Comparison of ENCODE assay signal across 18 cellular contexts in genomic region chr3:62837145-62837787, GRCh38. TPM values are rescaled to one million over a fixed set of nuclear protein-coding genes. Genes with fewer than 3 reads are reported as not detected.
DNase-seq lines count a peak whose midpoint lies in the region; ATAC-seq and TF ChIP-seq lines count a peak whose summit lies in the region.
"Had no signal": no experiment of that assay in that cellular context is flagged by ENCODE, and none has a peak within 500 bp of the region (broad histone marks: within the 10 kb centered on the region; RNA-seq: fewer than 3 reads in every experiment).

No MANE protein-coding gene starts in this region.

- H3K27me3 Mint-ChIP-seq in activated naive CD4-positive, alpha-beta T cell treated with anti-CD3 and anti-CD28 coated beads, Interleukin-2, amount 10 ng/mL, durations not matched to agents 7 days and 5 days: no peaks in the 10 kb centered on the region

- H3K9me3 ChIP-seq in left ventricle myocardium inferior (replicated peaks) (no peaks in the 10 kb centered on the region), adrenal gland (replicated peaks in 1 of 3) (no peaks in the 10 kb centered on the region), lower lobe of right lung (no peaks in the 10 kb centered on the region)
- H3K9me3 ChIP-seq: BLaER1, Caco-2 had no signal

- no peaks in the 10 kb centered on the region for H3K36me3 ChIP-seq in left ventricle myocardium inferior
- H3K36me3 ChIP-seq in adrenal gland (replicated peaks in 1 of 2): no peaks in the 10 kb centered on the region
- no peaks in the 10 kb centered on the region for H3K36me3 ChIP-seq in lower lobe of right lung
- H3K36me3 ChIP-seq: BLaER1 had no signal

- DNase-seq in left ventricle myocardium superior (no peak), left ventricle myocardium inferior (no peak), adrenal gland (peak in 4 of 7 donors; percentile 7 to 54 (median 22)), lower lobe of right lung (no peak), NCI-H1436 treated with DMSO at 0.1 percent for 48 hours (lab: John Stamatoyannopoulos, UW) (no peak), coronary artery (ENCODE audit: low spot score) (no peak)
- no peak for DNase-seq in activated naive CD4-positive, alpha-beta T cell treated with anti-CD3 and anti-CD28 coated beads, Interleukin-2, amount 10 ng/mL, durations not matched to agents 7 days and 5 days
- DNase-seq: 8988T; AML-193; Caco-2; CD8-positive, alpha-beta memory T cell; DMS53; H7 had no signal

- intact Hi-C loops in left ventricle myocardium superior (cut with micrococcal nuclease): no loop called here
- intact Hi-C loops in left ventricle myocardium inferior (cut with micrococcal nuclease): no loop called here
- intact Hi-C loops in adrenal gland (cut with DNase I): no loop called here
- intact Hi-C loops in lower lobe of right lung (cut with DNase I): no loop called here

- no peaks in the 10 kb centered on the region for H3K9me3 Mint-ChIP-seq in activated naive CD4-positive, alpha-beta T cell treated with anti-CD3 and anti-CD28 coated beads, Interleukin-2, amount 10 ng/mL, durations not matched to agents 7 days and 5 days
- H3K9me3 Mint-ChIP-seq: GM23338 had no signal

- H3K27ac ChIP-seq in left ventricle myocardium inferior (replicated peaks) (no peak overlapping the region), adrenal gland (no peak overlapping the region), lower lobe of right lung (no peak overlapping the region), coronary artery (no peak overlapping the region)
- H3K27ac ChIP-seq: BLaER1 had no signal

- ATAC-seq in left ventricle myocardium superior (peak; percentile 15), GM19324 (IDR thresholded peaks at IDR 0.05; ENCODE audit: low FRiP score, unreplicated experiment) (peak; percentile 33), lower lobe of right lung (peak; percentile 64 to 65)
- ATAC-seq: GM23338, K562 had no signal

- no peak overlapping the region for H3K4me3 Mint-ChIP-seq in activated naive CD4-positive, alpha-beta T cell treated with anti-CD3 and anti-CD28 coated beads, Interleukin-2, amount 10 ng/mL, durations not matched to agents 7 days and 5 days
- H3K4me3 Mint-ChIP-seq: CD8-positive, alpha-beta memory T cell; GM23338 had no signal

- no peaks in the 10 kb centered on the region for H3K27me3 ChIP-seq in left ventricle myocardium inferior (ENCODE audit: low read depth)
- no peaks in the 10 kb centered on the region for H3K27me3 ChIP-seq in adrenal gland
- no peaks in the 10 kb centered on the region for H3K27me3 ChIP-seq in lower lobe of right lung (ENCODE audit: low read depth)
- H3K27me3 ChIP-seq: BLaER1 had no signal

- H3K4me3 ChIP-seq in left ventricle myocardium inferior (no peak overlapping the region), adrenal gland (no peak overlapping the region), lower lobe of right lung (no peak overlapping the region), coronary artery (no peak overlapping the region)
- H3K4me3 ChIP-seq: BLaER1, GM23338, K562 had no signal

- no peak for TF ChIP-seq CTCF in left ventricle myocardium inferior (IDR thresholded peaks at IDR 0.05; ENCODE audit: borderline replicate concordance)
- TF ChIP-seq CTCF in adrenal gland (IDR thresholded peaks at IDR 0.05): no peak
- no peak for TF ChIP-seq CTCF in lower lobe of right lung (IDR thresholded peaks at IDR 0.05)
- TF ChIP-seq CTCF in coronary artery (IDR thresholded peaks at IDR 0.05): no peak

- H3K4me1 Mint-ChIP-seq in activated naive CD4-positive, alpha-beta T cell treated with anti-CD3 and anti-CD28 coated beads, Interleukin-2, amount 10 ng/mL, durations not matched to agents 7 days and 5 days: no peaks in the 10 kb centered on the region
- H3K4me1 Mint-ChIP-seq: GM23338 had no signal

- H3K27ac Mint-ChIP-seq in activated naive CD4-positive, alpha-beta T cell treated with anti-CD3 and anti-CD28 coated beads, Interleukin-2, amount 10 ng/mL, durations not matched to agents 7 days and 5 days: no peak overlapping the region
- H3K27ac Mint-ChIP-seq: CD8-positive, alpha-beta memory T cell; GM23338 had no signal

- WGBS in adrenal gland, 4 donors: 58 to 62% (median 60%) methylated on average over 6 of the region's 6 CpGs

- CTCF ChIA-PET in activated naive CD4-positive, alpha-beta T cell treated with anti-CD3 and anti-CD28 coated beads, Interleukin-2, amount 10 ng/mL, durations not matched to agents 7 days and 5 days (lab: Charles Lee): no interaction called here

- TF ChIP-seq POLR2A in adrenal gland (IDR thresholded peaks at IDR 0.05): no peak

- no peaks in the 10 kb centered on the region for H3K36me3 Mint-ChIP-seq in activated naive CD4-positive, alpha-beta T cell treated with anti-CD3 and anti-CD28 coated beads, Interleukin-2, amount 10 ng/mL, durations not matched to agents 7 days and 5 days

- peaks cover 9% of the 10 kb centered on the region for H3K4me1 ChIP-seq in left ventricle myocardium inferior
- H3K4me1 ChIP-seq in adrenal gland (replicated peaks in 1 of 2): no peaks in the 10 kb centered on the region
- no peaks in the 10 kb centered on the region for H3K4me1 ChIP-seq in lower lobe of right lung
- H3K4me1 ChIP-seq: BLaER1, Caco-2 had no signal

RNA-seq across cellular contexts. Expression of gene CADPS, which starts 38.0 kb away (rescaled TPM):
- total RNA-seq in left ventricle myocardium superior: 14.3 TPM
- 25.0 TPM for total RNA-seq in left ventricle myocardium inferior
- 10 to 100 TPM in 3 of 8 donors, 1 to 10 TPM in 1, under 1 TPM in 2, not detected in 2; 0.24 to 27.7 (median 6.3) TPM for total RNA-seq in adrenal gland
- polyA plus RNA-seq in adrenal gland: 10 to 100 TPM; 11.2 to 36.5 (median 17.2) TPM
- 2.7 TPM for total RNA-seq in lower lobe of right lung
- total RNA-seq: Caco-2; CD8-positive, alpha-beta memory T cell; Daoy; K562 had no signal
- polyA plus RNA-seq: CD8-positive, alpha-beta memory T cell; K562 had no signal

Comparison
In these comparisons a context has a peak if more than half of its experiments do, and no peak if none do; other contexts are left out.
1. DNase-seq: peak in adrenal gland (4 of 7); none in left ventricle myocardium superior (single experiment), left ventricle myocardium inferior (single experiment), lower lobe of right lung (single experiment), NCI-H1436 treated with DMSO at 0.1 percent for 48 hours (single experiment), activated naive CD4-positive, alpha-beta T cell treated with anti-CD3 and anti-CD28 coated beads, Interleukin-2, amount 10 ng/mL, durations not matched to agents 7 days and 5 days (single experiment) and coronary artery (single experiment).
2. Peak in every context shown above with its lines, with median percentiles within 50 percentile points of each other: ATAC-seq.